Comparison of ENCODE assay signal across 8 cellular contexts in genomic region chr17:48307814-48308411, GRCh38.
DNase-seq lines count a peak whose midpoint lies in the region; ATAC-seq and TF ChIP-seq lines count a peak whose summit lies in the region.

No MANE protein-coding gene starts in this region.

- no peak overlapping the region for H2AK5ac ChIP-seq in IMR-90 (ENCODE audit: low read depth, low read length)

- H3K36me3 Mint-ChIP-seq in activated naive CD8-positive, alpha-beta T cell: no peaks in the 10 kb centered on the region

- no peak overlapping the region for H2BK15ac ChIP-seq in IMR-90 (ENCODE audit: low read depth, low read length)

- no peak for TF ChIP-seq POLR2A in IMR-90 (IDR thresholded peaks at IDR 0.05; ENCODE audit: low read depth, low read length)

- H3K4ac ChIP-seq in IMR-90 (ENCODE audit: low read depth, low read length): no peak overlapping the region

- peak; percentile 69 for TF ChIP-seq RAD21 in IMR-90 (IDR thresholded peaks at IDR 0.05; ENCODE audit: low read length)

- H3K4me2 ChIP-seq in IMR-90 (ENCODE audit: low read depth, low read length): no peak overlapping the region
- no peak overlapping the region for H3K4me2 ChIP-seq in smooth muscle cell

- H3K9me1 ChIP-seq in IMR-90 (ENCODE audit: insufficient read depth, low read length): no peaks in the 10 kb centered on the region

- H2AK9ac ChIP-seq in IMR-90 (replicated peaks; ENCODE audit: low read depth, low read length, poor library complexity): no peak overlapping the region

- no peak overlapping the region for H3K14ac ChIP-seq in IMR-90 (replicated peaks; ENCODE audit: low read depth, low read length)

- peaks cover 12% of the 10 kb centered on the region for H3K4me1 Mint-ChIP-seq in activated naive CD8-positive, alpha-beta T cell (ENCODE audit: low read depth)

- POLR2A ChIA-PET in IMR-90 (lab: Charles Lee; ENCODE audit: unreplicated experiment): interaction anchor here (0.5 kb wide), 1 partner anchor 279 kb away, joined by 4 read pairs; no protein-coding TSS in a partner anchor

- H4K91ac ChIP-seq in IMR-90 (ENCODE audit: insufficient read depth, low read depth, low read length): no peak overlapping the region

- H3F3A ChIP-seq in smooth muscle cell (ENCODE audit: low read depth): no peaks in the 10 kb centered on the region

- H3K9me3 ChIP-seq in IMR-90 (ENCODE audit: control insufficient read depth, insufficient read depth, low read length): no peaks in the 10 kb centered on the region
- H3K9me3 ChIP-seq in right atrium auricular region: no peaks in the 10 kb centered on the region
- no peaks in the 10 kb centered on the region for H3K9me3 ChIP-seq in smooth muscle cell (replicated peaks; ENCODE audit: low read depth)

- CTCF ChIA-PET in IMR-90 (lab: Yijun Ruan, JAX): interaction anchor here (0.6 to 1.7 kb wide), 7 partner anchors 11 to 305 kb away, joined by 3 to 7 read pairs (median 3); no protein-coding TSS in a partner anchor

- H3K4me3 ChIP-seq in IMR-90 (ENCODE audit: insufficient read depth, low read depth, low read length) (no peak overlapping the region), right atrium auricular region (no peak overlapping the region), smooth muscle cell (no peak overlapping the region)

- no peak overlapping the region for H4K8ac ChIP-seq in IMR-90 (ENCODE audit: low read depth in 2 of 2, low read length in 2 of 2)

- no peak overlapping the region for H2BK120ac ChIP-seq in IMR-90 (ENCODE audit: low read depth, low read length)

- ATAC-seq in IMR-90 (ENCODE audit: low read depth): peak; percentile 87
- no peak for ATAC-seq in GM21423 (IDR thresholded peaks at IDR 0.05; ENCODE audit: unreplicated experiment)
- no peak for ATAC-seq in GM19035 (IDR thresholded peaks at IDR 0.05; ENCODE audit: unreplicated experiment)

- no peak overlapping the region for H3K18ac ChIP-seq in IMR-90 (ENCODE audit: low read depth, low read length)

- no peak overlapping the region for H2AFZ ChIP-seq in IMR-90 (replicated peaks; ENCODE audit: low read length, poor library complexity)
- no peak overlapping the region for H2AFZ ChIP-seq in smooth muscle cell (ENCODE audit: low read depth)

- TF ChIP-seq CTCF in IMR-90 (conservative IDR thresholded peaks at IDR 0.05; ENCODE audit: low read depth, low read length): peak; percentile 80
- peak; percentile 69 to 73 for TF ChIP-seq CTCF in right atrium auricular region (IDR thresholded peaks at IDR 0.05)
- TF ChIP-seq CTCF in smooth muscle cell (IDR thresholded peaks at IDR 0.05; ENCODE audit: borderline replicate concordance, insufficient read depth, poor library complexity, severe bottlenecking): peak; percentile 76

- intact Hi-C loops in IMR-90 (cut with micrococcal nuclease): loop anchor here (1.0 kb wide), 1 partner anchor 310 kb away; no protein-coding TSS in a partner anchor

- H3K79me2 ChIP-seq in smooth muscle cell (ENCODE audit: low read depth): no peaks in the 10 kb centered on the region

- dilution Hi-C loops in IMR-90 (cut with HindIII; ENCODE audit: low sequenced_read_pairs, unreplicated experiment): no loop called here

- H3K23ac ChIP-seq in IMR-90 (ENCODE audit: low read depth, low read length): no peak overlapping the region

- H4K20me1 ChIP-seq in IMR-90 (ENCODE audit: insufficient read depth, low read length) (no peaks in the 10 kb centered on the region), smooth muscle cell (ENCODE audit: low read depth) (no peaks in the 10 kb centered on the region)

- no CpG with 5 or more reads among the region's 4 CpGs for WGBS in IMR-90 (ENCODE audit: extremely low coverage in 2 of 2, insufficient read length in 1 of 2), 2 experiments
- 7% methylated on average over 4 of the region's 4 CpGs for WGBS in smooth muscle cell (ENCODE audit: low lambda C conversion rate)

- H2BK20ac ChIP-seq in IMR-90 (ENCODE audit: low read depth, low read length): no peak overlapping the region

- H3K27me3 ChIP-seq in IMR-90 (ENCODE audit: control insufficient read depth, insufficient read depth, low read length) (peaks cover 52% of the 10 kb centered on the region), right atrium auricular region (peaks cover 0 to 8% of the 10 kb centered on the region in 2 donors), smooth muscle cell (ENCODE audit: low read depth) (peaks cover 92% of the 10 kb centered on the region)

- DNase-seq in DMS114 treated with DMSO at 0.1 percent for 48 hours (lab: John Stamatoyannopoulos, UW; ENCODE audit: unreplicated experiment): peak; percentile 21
- peak; percentile 74 for DNase-seq in IMR-90
- peak; percentile 66 for DNase-seq in RPMI8226
- DNase-seq in right atrium auricular region (ENCODE audit: low spot score): no peak
- DNase-seq in smooth muscle cell (lab: John Stamatoyannopoulos, UW; ENCODE audit: unreplicated experiment): no peak

- H3K4me3 Mint-ChIP-seq in activated naive CD8-positive, alpha-beta T cell: no peak overlapping the region

- no peaks in the 10 kb centered on the region for H3K4me1 ChIP-seq in IMR-90 (ENCODE audit: control insufficient read depth, insufficient read depth, low read length)
- no peaks in the 10 kb centered on the region for H3K4me1 ChIP-seq in right atrium auricular region
- no peaks in the 10 kb centered on the region for H3K4me1 ChIP-seq in smooth muscle cell (ENCODE audit: low read depth)

- H3K27ac ChIP-seq in IMR-90 (ENCODE audit: insufficient read depth, low read length) (no peak overlapping the region), right atrium auricular region (no peak overlapping the region), smooth muscle cell (ENCODE audit: low read depth) (no peak overlapping the region)

- H3K9me3 Mint-ChIP-seq in activated naive CD8-positive, alpha-beta T cell (ENCODE audit: low read depth): no peaks in the 10 kb centered on the region

- in situ Hi-C loops in IMR-90 (cut with MboI; ENCODE audit: low sequenced_read_pairs): no loop called here

- no peak overlapping the region for H4K5ac ChIP-seq in IMR-90 (ENCODE audit: low read depth, low read length)

- H2BK5ac ChIP-seq in IMR-90 (ENCODE audit: low read depth, low read length, poor library complexity, severe bottlenecking): no peak overlapping the region

- no peaks in the 10 kb centered on the region for H3K27me3 Mint-ChIP-seq in activated naive CD8-positive, alpha-beta T cell

- H3K36me3 ChIP-seq in IMR-90 (ENCODE audit: control insufficient read depth, insufficient read depth, low read length): no peaks in the 10 kb centered on the region
- no peaks in the 10 kb centered on the region for H3K36me3 ChIP-seq in right atrium auricular region
- H3K36me3 ChIP-seq in smooth muscle cell (ENCODE audit: low read depth): no peaks in the 10 kb centered on the region

- H3K56ac ChIP-seq in IMR-90 (ENCODE audit: extremely low read depth, insufficient read depth, low read length): no peak overlapping the region

- H3K79me1 ChIP-seq in IMR-90 (ENCODE audit: low read depth in 1 of 2, low read length in 2 of 2): no peaks in the 10 kb centered on the region

- peak overlapping the region; percentile 1 for H3K27ac Mint-ChIP-seq in activated naive CD8-positive, alpha-beta T cell

- no peak overlapping the region for H3K9ac ChIP-seq in IMR-90 (ENCODE audit: low read depth, low read length)
- no peak overlapping the region for H3K9ac ChIP-seq in smooth muscle cell (ENCODE audit: low read depth)

- BruUV-seq in IMR-90 (replicated peaks; lab: Mats Ljungman, UMichigan): no TSS peak

TF ChIP-seq in IMR-90, 13 proteins besides CTCF, POLR2A, EP300 and RAD21:
- no peak for TF ChIP-seq CHD1 (IDR thresholded peaks at IDR 0.05; ENCODE audit: low read depth, low read length)
- no peak for TF ChIP-seq BHLHE40 (IDR thresholded peaks at IDR 0.05; ENCODE audit: low read depth, low read length)
- TF ChIP-seq SMC3 (IDR thresholded peaks at IDR 0.05; ENCODE audit: low read depth, low read length): peak; percentile 84

Comparison
In these comparisons a context has a peak if more than half of its experiments do, and no peak if none do; other contexts are left out.
1. DNase-seq: peak in DMS114 treated with DMSO at 0.1 percent for 48 hours (single experiment), IMR-90 (single experiment) and RPMI8226 (single experiment); none in right atrium auricular region (single experiment) and smooth muscle cell (single experiment).
2. Peak in every context shown above with its lines, with median percentiles within 50 percentile points of each other: CTCF ChIP-seq.